Comparison of ENCODE assay signal across 26 cellular contexts in the genomic region with DNA sequence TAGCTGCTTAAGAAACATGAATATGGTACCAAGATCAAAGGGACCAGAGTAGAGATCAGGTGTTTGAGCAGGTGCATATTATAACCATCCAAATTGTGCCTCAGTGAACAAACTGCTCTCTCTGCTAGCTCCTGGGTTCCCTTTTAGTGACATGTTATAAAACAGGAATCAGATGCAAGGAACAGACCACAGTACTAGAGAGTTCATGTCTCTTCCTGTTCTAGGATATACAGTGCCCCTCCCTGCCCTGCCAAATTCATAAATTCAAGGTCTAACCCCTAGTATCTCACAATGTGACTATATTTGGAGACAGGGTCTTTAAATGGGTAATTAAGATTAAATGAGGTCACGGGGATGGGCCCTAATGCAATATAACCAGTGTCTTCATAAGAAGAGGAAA.
A peak's percentile ranks its signal among the peaks of the same experiment; 100 is the strongest.
DNase-seq lines count a peak whose midpoint lies in the region; ATAC-seq, FAIRE-seq and TF ChIP-seq lines count a peak whose summit lies in the region.
"Had no signal": no experiment of that assay in that cellular context is flagged by ENCODE, and none has a peak within 500 bp of the region (broad histone marks: within the 10 kb centered on the region; RNA-seq: fewer than 3 reads in every experiment).

No MANE protein-coding gene starts in this region.

- H3K27ac ChIP-seq in BLaER1 treated with 17β-estradiol and CSF1 and Interleukin-3, amounts not matched to agents 10 nM and 100 nM = peak overlapping the region in 6 of 11 experiments; percentile 27 to 63 (median 52); a peak in 10 of 22 replicates
- H3K27ac ChIP-seq in OCI-LY7 (ENCODE audit: low read depth, low read length, poor library complexity, severe bottlenecking) (no peak overlapping the region), pancreas (peak overlapping the region in 3 of 4 donors; percentile 19 to 76 (median 57))
- H3K27ac ChIP-seq: ascending aorta, C4-2B, epithelial cell of prostate, tibial nerve had no signal

- peaks cover 0 to 54% (median 0%) of the 10 kb centered on the region in 11 experiments; a peak in 5 of 22 replicates for H3K36me3 ChIP-seq in BLaER1 treated with 17β-estradiol and CSF1 and Interleukin-3, amounts not matched to agents 10 nM and 100 nM
- H3K36me3 ChIP-seq in OCI-LY7 (ENCODE audit: insufficient read depth, low read length) (no peaks in the 10 kb centered on the region), pancreas (no peaks in the 10 kb centered on the region)
- H3K36me3 ChIP-seq: ascending aorta, MG63, tibial nerve had no signal

- H3K9me2 ChIP-seq in OCI-LY7 (ENCODE audit: insufficient read depth, low read length) = no peaks in the 10 kb centered on the region

- no peaks in the 10 kb centered on the region for H3K36me3 Mint-ChIP-seq in activated naive CD4-positive, alpha-beta T cell treated with anti-CD3 and anti-CD28 coated beads, Interleukin-2, amount 50 U/mL, for 72 hours
- H3K36me3 Mint-ChIP-seq in T-cell = no peaks in the 10 kb centered on the region
- H3K36me3 Mint-ChIP-seq: activated naive CD4-positive, alpha-beta T cell treated with anti-CD3 and anti-CD28 coated beads, Interleukin-2, amount 50 U/mL, for 24 hours had no signal

- DNase-seq in OCI-LY7 (ENCODE audit: low spot score) = no peak
- DNase-seq in left colon = no peak
- no peak for DNase-seq in pancreas
- no peak for DNase-seq in activated naive CD4-positive, alpha-beta T cell treated with anti-CD3 and anti-CD28 coated beads, Interleukin-2, amount 50 U/mL, for 72 hours (ENCODE audit: low spot score in 2 of 2)
- no peak for DNase-seq in retina
- DNase-seq in T-cell = no peak
- DNase-seq: activated CD4-positive, alpha-beta T cell treated with anti-CD3 and anti-CD28 coated beads, Interleukin-2, amount 10 ng/mL, durations not matched to agents 24 days and 14 days; DMS 273 treated with DMSO at 0.1 percent for 48 hours; H7; head of caudate nucleus; left ventricle myocardium superior; MG63; NCI-H1694; nucleus accumbens; SHP77; stimulated activated CD4-positive, alpha-beta T cell treated with anti-CD3 and anti-CD28 coated beads, Interleukin-4, amount 100 ng/mL, for 4 hours; stimulated activated naive CD8-positive, alpha-beta T cell treated with anti-CD3 and anti-CD28 coated beads, Interleukin-15, Interleukin-2, amounts not matched to agents 100 U/mL and 50 U/mL, for 24 hours had no signal

- H3K9ac ChIP-seq in BLaER1 treated with 17β-estradiol and CSF1 and Interleukin-3, amounts not matched to agents 10 nM and 100 nM = peak overlapping the region in 4 of 11 experiments; percentile 3 to 47 (median 16); a peak in 5 of 22 replicates

- no peaks in the 10 kb centered on the region for H3K9me3 Mint-ChIP-seq in activated naive CD4-positive, alpha-beta T cell treated with anti-CD3 and anti-CD28 coated beads, Interleukin-2, amount 50 U/mL, for 72 hours
- no peaks in the 10 kb centered on the region for H3K9me3 Mint-ChIP-seq in T-cell
- H3K9me3 Mint-ChIP-seq: activated CD4-positive, alpha-beta T cell treated with anti-CD3 and anti-CD28 coated beads, Interleukin-2, amount 10 ng/mL, durations not matched to agents 24 days and 14 days; activated naive CD4-positive, alpha-beta T cell treated with anti-CD3 and anti-CD28 coated beads, Interleukin-2, amount 50 U/mL, for 24 hours; central memory CD8-positive, alpha-beta T cell had no signal

- H2AFZ ChIP-seq in OCI-LY7 (ENCODE audit: low read length) = peak overlapping the region; percentile 23; the same call in 1 of the 2 replicates

- BruUV-seq in OCI-LY7 (replicated peaks; lab: Mats Ljungman, UMichigan) = no TSS peak

- H3K27me3 ChIP-seq in BLaER1 treated with 17β-estradiol and CSF1 and Interleukin-3, amounts not matched to agents 10 nM and 100 nM = no peaks in the 10 kb centered on the region
- no peaks in the 10 kb centered on the region for H3K27me3 ChIP-seq in pancreas
- H3K27me3 ChIP-seq: ascending aorta, MG63, tibial nerve had no signal

- CTCF ChIA-PET in OCI-LY7 (lab: Charles Lee; ENCODE audit: unreplicated experiment) = interaction anchor here (0.6 kb wide), 1 partner anchor 31 kb away, joined by 3 read pairs; no protein-coding TSS in a partner anchor
- CTCF ChIA-PET in T-cell (lab: Charles Lee) = interaction anchor here in 1 of 2 donors (0.6 kb wide), 1 partner anchor 397 kb away, joined by 3 read pairs; no protein-coding TSS in a partner anchor

- H3K9me3 ChIP-seq in BLaER1 treated with 17β-estradiol and CSF1 and Interleukin-3, amounts not matched to agents 10 nM and 100 nM (replicated peaks in 1 of 11) = no peaks in the 10 kb centered on the region
- H3K9me3 ChIP-seq in OCI-LY7 (ENCODE audit: low read length) (no peaks in the 10 kb centered on the region), pancreas (no peaks in the 10 kb centered on the region)
- H3K9me3 ChIP-seq: ascending aorta, MG63, tibial nerve had no signal

- intact Hi-C loops in OCI-LY7 (cut with micrococcal nuclease; ENCODE audit: unreplicated experiment) = no loop called here
- intact Hi-C loops in left colon (cut with DNase I, micrococcal nuclease) = no loop called here
- intact Hi-C loops in pancreas (cut with DNase I) = no loop called here

- H4K20me1 ChIP-seq in BLaER1 treated with 17β-estradiol and CSF1 and Interleukin-3, amounts not matched to agents 10 nM and 100 nM = peaks cover 0 to 68% (median 0%) of the 10 kb centered on the region in 11 experiments; a peak in 2 of 22 replicates
- H4K20me1 ChIP-seq in OCI-LY7 (ENCODE audit: insufficient read depth, low read length) = no peaks in the 10 kb centered on the region

- no peak overlapping the region for H3K4me3 Mint-ChIP-seq in T-cell
- H3K4me3 Mint-ChIP-seq: activated CD4-positive, alpha-beta T cell treated with anti-CD3 and anti-CD28 coated beads, Interleukin-2, amount 10 ng/mL, durations not matched to agents 24 days and 14 days; activated naive CD4-positive, alpha-beta T cell treated with anti-CD3 and anti-CD28 coated beads, Interleukin-2, amount 50 U/mL, for 24 hours; central memory CD8-positive, alpha-beta T cell had no signal

- TF ChIP-seq CTCF in OCI-LY7 (conservative IDR thresholded peaks at IDR 0.05; ENCODE audit: low read length) (no peak), pancreas (IDR thresholded peaks at IDR 0.05) (no peak)

- H3K27ac Mint-ChIP-seq in activated naive CD4-positive, alpha-beta T cell treated with anti-CD3 and anti-CD28 coated beads, Interleukin-2, amount 50 U/mL, for 72 hours = no peak overlapping the region
- H3K27ac Mint-ChIP-seq in T-cell = no peak overlapping the region
- H3K27ac Mint-ChIP-seq: activated CD4-positive, alpha-beta T cell treated with anti-CD3 and anti-CD28 coated beads, Interleukin-2, amount 10 ng/mL, durations not matched to agents 24 days and 14 days; activated naive CD4-positive, alpha-beta T cell treated with anti-CD3 and anti-CD28 coated beads, Interleukin-2, amount 50 U/mL, for 24 hours had no signal

- no peaks in the 10 kb centered on the region for H3K27me3 Mint-ChIP-seq in T-cell
- H3K27me3 Mint-ChIP-seq: activated CD4-positive, alpha-beta T cell treated with anti-CD3 and anti-CD28 coated beads, Interleukin-2, amount 10 ng/mL, durations not matched to agents 24 days and 14 days; activated naive CD4-positive, alpha-beta T cell treated with anti-CD3 and anti-CD28 coated beads, Interleukin-2, amount 50 U/mL, for 24 hours; central memory CD8-positive, alpha-beta T cell had no signal

- ATAC-seq in left colon (peak; percentile 64), pancreas (peak in 2 of 4 donors; percentile 2), HG03378 (IDR thresholded peaks at IDR 0.05; ENCODE audit: unreplicated experiment) (no peak), T-cell (replicated peaks in 1 of 4) (no peak)
- no peak for ATAC-seq in activated naive CD4-positive, alpha-beta T cell treated with anti-CD3 and anti-CD28 coated beads, Interleukin-2, amount 50 U/mL, for 72 hours
- ATAC-seq: left ventricle myocardium superior; stimulated activated naive CD8-positive, alpha-beta T cell treated with anti-CD3 and anti-CD28 coated beads, Interleukin-15, Interleukin-2, amounts not matched to agents 100 U/mL and 50 U/mL, for 24 hours had no signal

- no peak overlapping the region for H3K4me3 ChIP-seq in BLaER1 treated with 17β-estradiol and CSF1 and Interleukin-3, amounts not matched to agents 10 nM and 100 nM
- H3K4me3 ChIP-seq in OCI-LY7 (ENCODE audit: low read depth, low read length, poor library complexity, severe bottlenecking) (no peak overlapping the region), pancreas (no peak overlapping the region)
- H3K4me3 ChIP-seq: ascending aorta, MG63, tibial nerve had no signal

- no peaks in the 10 kb centered on the region for H3K79me2 ChIP-seq in OCI-LY7 (ENCODE audit: insufficient read depth, low read depth, low read length)

- FAIRE-seq in pancreas (lab: Jason Lieb, UNC) = no peak
- FAIRE-seq: GM18507 had no signal

- peak overlapping the region in 5 of 11 experiments; percentile 28 to 94 (median 83); a peak in 9 of 22 replicates for H3K4me2 ChIP-seq in BLaER1 treated with 17β-estradiol and CSF1 and Interleukin-3, amounts not matched to agents 10 nM and 100 nM
- no peak overlapping the region for H3K4me2 ChIP-seq in OCI-LY7 (ENCODE audit: low read length)

- POLR2A ChIA-PET in OCI-LY7 (lab: Charles Lee) (interaction anchor here (0.6 to 1.6 kb wide), 5 partner anchors 9 to 404 kb away, joined by 3 to 6 read pairs (median 5); no protein-coding TSS in a partner anchor), T-cell (lab: Charles Lee) (no interaction called here)

- WGBS in pancreas, 2 donors = 93 to 94% methylated on average over 1 of the region's 1 CpG

- H3K4me1 ChIP-seq in BLaER1 treated with 17β-estradiol and CSF1 and Interleukin-3, amounts not matched to agents 10 nM and 100 nM = peaks cover 17 to 68% (median 40%) of the 10 kb centered on the region in 10 experiments
- H3K4me1 ChIP-seq in OCI-LY7 (ENCODE audit: insufficient read depth, low read length, poor library complexity, severe bottlenecking) (peaks cover 24% of the 10 kb centered on the region), pancreas (peaks cover 27 to 38% (median 35%) of the 10 kb centered on the region in 3 donors)
- H3K4me1 ChIP-seq: ascending aorta, tibial nerve had no signal

- H3K4me1 Mint-ChIP-seq in T-cell = peaks cover 14 to 21% (median 16%) of the 10 kb centered on the region in 3 donors
